Comparison of ENCODE assay signal across 1 cellular context in the genomic region with DNA sequence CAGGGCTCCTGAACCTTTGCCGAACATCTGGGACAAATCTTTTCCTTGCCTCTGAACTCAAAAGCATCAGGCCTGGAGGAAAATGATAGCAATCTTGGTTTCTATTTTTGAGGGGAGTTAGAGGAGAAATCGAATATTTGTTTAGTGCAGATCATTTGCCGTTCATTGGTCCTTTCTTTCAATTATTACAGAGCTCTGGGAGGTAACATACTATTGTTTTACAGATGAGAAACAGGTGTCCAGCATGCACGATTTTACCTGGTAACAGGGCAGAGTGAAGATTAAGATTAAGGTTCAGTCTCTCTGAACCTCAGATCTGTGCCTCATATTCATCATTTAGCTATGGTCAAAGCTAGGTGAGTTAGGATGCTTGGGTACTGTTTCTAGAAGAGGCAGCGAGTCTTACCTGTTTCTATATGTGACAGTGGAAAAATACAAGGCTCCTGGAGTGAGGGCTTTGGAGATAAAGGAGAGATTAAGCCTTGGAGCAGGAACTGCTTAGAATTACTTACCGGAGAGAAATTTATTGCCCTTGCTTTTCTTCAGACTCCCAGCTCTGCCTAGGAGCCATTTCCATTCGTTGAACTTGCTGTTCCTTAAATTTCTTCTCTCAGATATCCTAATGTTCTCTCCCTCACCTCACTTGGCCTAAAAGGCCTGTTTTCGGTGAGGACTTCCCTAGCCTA.
TF ChIP-seq lines count a peak whose summit lies in the region.

No MANE protein-coding gene starts in this region.

TF ChIP-seq in SK-N-SH treated with all-trans-retinoic acid at 6 μM for 48 hours, 23 proteins besides CTCF, POLR2A, EP300 and RAD21 (continued from another document):
- TF ChIP-seq, protein P1, sequence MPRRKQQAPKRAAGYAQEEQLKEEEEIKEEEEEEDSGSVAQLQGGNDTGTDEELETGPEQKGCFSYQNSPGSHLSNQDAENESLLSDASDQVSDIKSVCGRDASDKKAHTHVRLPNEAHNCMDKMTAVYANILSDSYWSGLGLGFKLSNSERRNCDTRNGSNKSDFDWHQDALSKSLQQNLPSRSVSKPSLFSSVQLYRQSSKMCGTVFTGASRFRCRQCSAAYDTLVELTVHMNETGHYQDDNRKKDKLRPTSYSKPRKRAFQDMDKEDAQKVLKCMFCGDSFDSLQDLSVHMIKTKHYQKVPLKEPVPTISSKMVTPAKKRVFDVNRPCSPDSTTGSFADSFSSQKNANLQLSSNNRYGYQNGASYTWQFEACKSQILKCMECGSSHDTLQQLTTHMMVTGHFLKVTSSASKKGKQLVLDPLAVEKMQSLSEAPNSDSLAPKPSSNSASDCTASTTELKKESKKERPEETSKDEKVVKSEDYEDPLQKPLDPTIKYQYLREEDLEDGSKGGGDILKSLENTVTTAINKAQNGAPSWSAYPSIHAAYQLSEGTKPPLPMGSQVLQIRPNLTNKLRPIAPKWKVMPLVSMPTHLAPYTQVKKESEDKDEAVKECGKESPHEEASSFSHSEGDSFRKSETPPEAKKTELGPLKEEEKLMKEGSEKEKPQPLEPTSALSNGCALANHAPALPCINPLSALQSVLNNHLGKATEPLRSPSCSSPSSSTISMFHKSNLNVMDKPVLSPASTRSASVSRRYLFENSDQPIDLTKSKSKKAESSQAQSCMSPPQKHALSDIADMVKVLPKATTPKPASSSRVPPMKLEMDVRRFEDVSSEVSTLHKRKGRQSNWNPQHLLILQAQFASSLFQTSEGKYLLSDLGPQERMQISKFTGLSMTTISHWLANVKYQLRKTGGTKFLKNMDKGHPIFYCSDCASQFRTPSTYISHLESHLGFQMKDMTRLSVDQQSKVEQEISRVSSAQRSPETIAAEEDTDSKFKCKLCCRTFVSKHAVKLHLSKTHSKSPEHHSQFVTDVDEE (CRISPR knock-in tag; IDR thresholded peaks at IDR 0.05): no peak
- TF ChIP-seq ZNF70 (CRISPR knock-in tag; IDR thresholded peaks at IDR 0.05): no peak
